36 cellular contexts compared by ENCODE assay signal in genomic region chr10:19778996-19779395, GRCh38. TPM values are rescaled to one million over a fixed set of nuclear protein-coding genes. Genes with fewer than 3 reads are reported as not detected.
"Had no signal": no experiment of that assay in that cellular context is flagged by ENCODE, and none has a peak within 500 bp of the region (broad histone marks: within the 10 kb centered on the region; RNA-seq: fewer than 3 reads in every experiment).

No MANE protein-coding gene starts in this region.

- H3K27ac ChIP-seq: adrenal gland, body of pancreas, brain microvascular endothelial cell, breast epithelium, VCaP had no signal

- DNase-seq: activated B cell treated with CpG ODN at 0.5 μM for 24 hours; activated CD4-positive, alpha-beta memory T cell treated with anti-CD3 and anti-CD28 coated beads for 36 hours; activated CD4-positive, alpha-beta T cell treated with anti-CD3 and anti-CD28 coated beads for 4 hours; activated CD4-positive, alpha-beta T cell treated with anti-CD3 and anti-CD28 coated beads, Interleukin-2, amount 10 ng/mL, durations not matched to agents 24 days and 14 days; activated CD4-positive, alpha-beta T cell treated with anti-CD3 and anti-CD28 coated beads, Interleukin-2, amount 50 U/mL, for 1 hour; activated CD4-positive, alpha-beta T cell treated with anti-CD3 and anti-CD28 coated beads, Interleukin-2, amount 50 U/mL, for 4 hours; activated CD4-positive, CD25-positive, alpha-beta regulatory T cell treated with anti-CD3 and anti-CD28 coated beads, Interleukin-2, amount 50 U/mL, for 72 hours; activated CD8-positive, alpha-beta memory T cell treated with anti-CD3 and anti-CD28 coated beads, Interleukin-2, amount 50 U/mL, for 4 hours; activated CD8-positive, alpha-beta T cell treated with anti-CD3 and anti-CD28 coated beads for 36 hours; activated effector memory CD4-positive, alpha-beta T cell treated with anti-CD3 and anti-CD28 coated beads, Interleukin-2, amount 50 U/mL, for 16 hours; activated gamma-delta T cell treated with Interleukin-2 at 50 U/mL for 16 hours; activated naive CD4-positive, alpha-beta T cell; activated naive CD4-positive, alpha-beta T cell treated with anti-CD3 and anti-CD28 coated beads for 36 hours; activated naive CD4-positive, alpha-beta T cell treated with anti-CD3 and anti-CD28 coated beads, Interleukin-2, amount 50 U/mL, for 16 hours; activated naive CD8-positive, alpha-beta T cell treated with anti-CD3 and anti-CD28 coated beads for 36 hours; activated T-cell treated with anti-CD3 and anti-CD28 coated beads for 4 hours; activated T-cell treated with anti-CD3 and anti-CD28 coated beads, Interleukin-2, amount 50 U/mL, for 1 hour; activated T-cell treated with anti-CD3 and anti-CD28 coated beads, Interleukin-2, amount 50 U/mL, for 4 hours; activated T-cell treated with anti-CD3 and anti-CD28 coated beads, Interleukin-2, amount 50 U/mL, for 72 hours; adrenal gland; amniotic stem cell; aorta; body of pancreas; brain microvascular endothelial cell; central memory CD4-positive, alpha-beta T cell; T-helper 1 cell; T-helper 2 cell; T-helper 9 cell had no signal

- ATAC-seq: activated CD8-positive, alpha-beta T cell treated with anti-CD3 and anti-CD28 coated beads for 36 hours; activated naive CD4-positive, alpha-beta T cell treated with anti-CD3 and anti-CD28 coated beads, Interleukin-2, amount 50 U/mL, for 72 hours; activated T-cell treated with anti-CD3 and anti-CD28 coated beads, Interleukin-2, amount 50 U/mL, for 4 hours; activated T-cell treated with anti-CD3 and anti-CD28 coated beads, Interleukin-2, amount 50 U/mL, for 72 hours; activated T-helper 17 cell treated with anti-CD3 and anti-CD28 coated beads, Interleukin-2, amount 50 U/mL, for 72 hours; body of pancreas had no signal

- H3K36me3 ChIP-seq: adrenal gland, brain microvascular endothelial cell, breast epithelium had no signal

- H3K27me3 ChIP-seq: adrenal gland, body of pancreas, brain microvascular endothelial cell, breast epithelium had no signal

- FAIRE-seq: astrocyte, TTC549 had no signal

- H3K9me3 ChIP-seq: adrenal gland, body of pancreas, breast epithelium had no signal

- H3K4me3 ChIP-seq: adrenal gland, body of pancreas, breast epithelium had no signal

- H3K4me1 ChIP-seq: adrenal gland, body of pancreas, breast epithelium had no signal

RNA-seq across cellular contexts. Expression of gene PLXDC2, which starts 37.2 kb away (rescaled TPM):
- total RNA-seq: activated CD4-positive, alpha-beta memory T cell treated with anti-CD3 and anti-CD28 coated beads for 36 hours; activated CD4-positive, alpha-beta T cell treated with anti-CD3 and anti-CD28 coated beads, Interleukin-2, amount 10 ng/mL, durations not matched to agents 24 days and 14 days; activated CD8-positive, alpha-beta memory T cell treated with anti-CD3 and anti-CD28 coated beads for 36 hours; activated CD8-positive, alpha-beta T cell treated with anti-CD3 and anti-CD28 coated beads for 36 hours; activated naive CD4-positive, alpha-beta T cell treated with anti-CD3 and anti-CD28 coated beads for 36 hours; activated naive CD4-positive, alpha-beta T cell treated with anti-CD3 and anti-CD28 coated beads, Interleukin-2, amount 50 U/mL, for 72 hours; activated T-helper 1 cell treated with anti-CD3 and anti-CD28 coated beads, Interleukin-12 subunit alpha, Interleukin-12 subunit beta, Interleukin-2, Interleukin-4 antibody, amounts not matched to agents 30 ng/mL and 10 ng/mL and 1 ng/mL, durations not matched to agents 14 hours and 24 hours and 36 hours; activated T-helper 17 cell treated with anti-CD3 and anti-CD28 coated beads, Interleukin-2, amount 50 U/mL, for 72 hours had no signal
